8 cellular contexts compared by ENCODE assay signal in the genomic region with DNA sequence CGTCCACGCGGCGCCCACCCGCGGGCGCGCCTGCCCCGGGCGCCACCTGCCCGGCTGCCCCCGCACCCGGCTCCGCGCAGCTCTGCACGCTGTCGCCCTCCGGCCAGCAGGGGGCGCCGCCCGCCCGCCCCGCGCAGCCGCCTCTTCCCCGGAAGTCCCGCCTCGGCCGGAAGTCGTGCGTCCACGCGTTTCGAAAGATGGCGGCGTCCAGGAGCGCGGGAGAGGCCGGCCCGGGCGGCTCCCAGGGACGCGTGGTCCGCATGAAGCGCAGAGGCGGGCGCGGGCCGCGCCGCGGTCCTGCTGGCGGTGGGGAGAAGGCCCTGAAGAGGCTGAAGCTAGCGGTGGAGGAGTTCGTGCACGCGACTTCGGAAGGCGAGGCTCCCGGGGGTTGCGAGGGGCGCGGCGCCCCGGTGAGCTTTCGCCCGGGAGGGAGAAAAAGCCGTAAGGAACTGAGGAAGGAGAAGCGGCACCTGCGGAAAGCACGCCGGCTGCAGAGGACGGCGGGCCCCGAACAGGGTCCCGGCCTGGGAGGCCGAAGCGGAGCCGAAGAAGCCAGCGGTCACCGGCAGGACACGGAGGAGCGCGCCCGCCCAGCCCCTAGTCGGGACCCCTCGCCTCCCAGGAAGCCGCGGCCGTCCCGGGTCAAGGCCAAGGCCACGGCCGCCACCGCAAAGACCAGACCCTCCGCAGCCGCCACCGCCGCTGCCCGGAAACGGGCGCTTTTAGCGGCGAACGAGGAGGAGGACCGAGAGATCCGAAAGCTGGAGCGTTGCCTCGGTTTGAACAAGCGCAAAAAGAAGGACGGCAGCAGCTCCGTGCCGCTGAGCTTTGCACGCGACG. TPM values are rescaled to one million over a fixed set of nuclear protein-coding genes. Genes with fewer than 3 reads are reported as not detected.
A peak's percentile ranks its signal among the peaks of the same experiment; 100 is the strongest.
DNase-seq lines count a peak whose midpoint lies in the region; ATAC-seq and TF ChIP-seq lines count a peak whose summit lies in the region.

A gene with protein sequence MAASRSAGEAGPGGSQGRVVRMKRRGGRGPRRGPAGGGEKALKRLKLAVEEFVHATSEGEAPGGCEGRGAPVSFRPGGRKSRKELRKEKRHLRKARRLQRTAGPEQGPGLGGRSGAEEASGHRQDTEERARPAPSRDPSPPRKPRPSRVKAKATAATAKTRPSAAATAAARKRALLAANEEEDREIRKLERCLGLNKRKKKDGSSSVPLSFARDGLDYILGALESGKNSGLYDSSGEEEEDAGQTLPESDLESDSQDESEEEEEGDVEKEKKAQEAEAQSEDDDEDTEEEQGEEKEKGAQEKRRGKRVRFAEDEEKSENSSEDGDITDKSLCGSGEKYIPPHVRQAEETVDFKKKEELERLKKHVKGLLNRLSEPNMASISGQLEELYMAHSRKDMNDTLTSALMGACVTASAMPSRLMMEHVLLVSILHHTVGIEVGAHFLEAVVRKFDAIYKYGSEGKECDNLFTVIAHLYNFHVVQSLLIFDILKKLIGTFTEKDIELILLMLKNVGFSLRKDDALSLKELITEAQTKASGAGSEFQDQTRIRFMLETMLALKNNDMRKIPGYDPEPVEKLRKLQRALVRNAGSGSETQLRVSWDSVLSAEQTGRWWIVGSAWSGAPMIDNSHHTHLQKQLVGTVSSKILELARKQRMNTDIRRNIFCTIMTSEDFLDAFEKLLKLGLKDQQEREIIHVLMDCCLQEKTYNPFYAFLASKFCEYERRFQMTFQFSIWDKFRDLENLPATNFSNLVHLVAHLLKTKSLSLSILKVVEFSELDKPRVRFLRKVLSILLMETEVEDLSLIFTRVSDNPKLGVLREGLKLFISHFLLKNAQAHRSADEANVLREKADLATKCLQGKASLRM (plus strand): TSS at position 172 of the 840 bp plus-strand sequence. CDS start 26 bp downstream, at position 198.

- H3K36me3 Mint-ChIP-seq in CD4-positive, CD25-positive, alpha-beta regulatory T cell: peaks cover 12% of the 10 kb centered on the region

- peaks cover 0 to 2% (median 0%) of the 10 kb centered on the region in 7 donors for H3K9me3 Mint-ChIP-seq in CD4-positive, CD25-positive, alpha-beta regulatory T cell

- peaks cover 25% of the 10 kb centered on the region for H3K4me1 ChIP-seq in CD4-positive, CD25-positive, alpha-beta regulatory T cell (ENCODE audit: control insufficient read depth, insufficient read depth, low read length, poor library complexity, severe bottlenecking)
- peaks cover 13 to 19% of the 10 kb centered on the region in 2 donors for H3K4me1 ChIP-seq in duodenal mucosa (ENCODE audit: control insufficient read depth in 1 of 2, insufficient read depth in 2 of 2, low read length in 2 of 2)
- peaks cover 14% of the 10 kb centered on the region in 2 donors for H3K4me1 ChIP-seq in lung (ENCODE audit: control insufficient read depth in 2 of 2, insufficient read depth in 2 of 2, low read length in 2 of 2)

- H3K27me3 Mint-ChIP-seq in CD4-positive, CD25-positive, alpha-beta regulatory T cell: peaks cover 24% of the 10 kb centered on the region

- H3K4me3 Mint-ChIP-seq in CD4-positive, CD25-positive, alpha-beta regulatory T cell: peak within 1 kb of the TSS; percentile 97 to 100 (median 98)

- H3K36me3 ChIP-seq in CD4-positive, CD25-positive, alpha-beta regulatory T cell (ENCODE audit: control insufficient read depth, insufficient read depth, low read length): peaks cover 24% of the 10 kb centered on the region
- H3K36me3 ChIP-seq in duodenal mucosa (ENCODE audit: control insufficient read depth in 1 of 2, insufficient read depth in 2 of 2, low read length in 2 of 2): peaks cover 17 to 27% of the 10 kb centered on the region in 2 donors
- H3K36me3 ChIP-seq in lung (ENCODE audit: control insufficient read depth in 2 of 2, insufficient read depth in 2 of 2, low read length in 2 of 2): peaks cover 14 to 15% of the 10 kb centered on the region in 2 donors

- H3K4me1 Mint-ChIP-seq in CD4-positive, CD25-positive, alpha-beta regulatory T cell: peaks cover 0 to 34% (median 24%) of the 10 kb centered on the region in 4 donors

- peak within 1 kb of the TSS; percentile 41 for H3K27ac ChIP-seq in CD4-positive, CD25-positive, alpha-beta regulatory T cell (ENCODE audit: insufficient read depth, low read length, poor library complexity, severe bottlenecking)
- H3K27ac ChIP-seq in duodenal mucosa (ENCODE audit: low read depth, low read length): no peak within 1 kb of the TSS
- H3K27ac ChIP-seq in lung (ENCODE audit: low read depth in 1 of 2, low read length in 1 of 2): peak within 1 kb of the TSS; percentile 52 to 64

- WGBS in lung, 2 donors: 0% methylated on average over 96 to 115 of the region's 115 CpGs

- H3K27me3 ChIP-seq in CD4-positive, CD25-positive, alpha-beta regulatory T cell (ENCODE audit: control insufficient read depth, insufficient read depth, low read length): no peaks in the 10 kb centered on the region
- H3K27me3 ChIP-seq in duodenal mucosa (ENCODE audit: control insufficient read depth in 1 of 2, insufficient read depth in 2 of 2, low read length in 2 of 2) (peaks cover 1% of the 10 kb centered on the region in 2 donors), lung (ENCODE audit: control insufficient read depth, insufficient read depth) (no peaks in the 10 kb centered on the region)

- H3K27ac Mint-ChIP-seq in CD4-positive, CD25-positive, alpha-beta regulatory T cell: peak within 1 kb of the TSS; percentile 69 to 97 (median 93)

- H3K9me3 ChIP-seq in CD4-positive, CD25-positive, alpha-beta regulatory T cell (ENCODE audit: control insufficient read depth in 2 of 2, low read length in 2 of 2): no peaks in the 10 kb centered on the region
- H3K9me3 ChIP-seq in duodenal mucosa (ENCODE audit: control insufficient read depth in 1 of 2, low read length in 2 of 2) (no peaks in the 10 kb centered on the region), lung (ENCODE audit: control insufficient read depth in 2 of 2, insufficient read depth in 1 of 2, low read length in 1 of 2) (no peaks in the 10 kb centered on the region)

- peak; percentile 87 to 90 (median 89) for DNase-seq in CD4-positive, CD25-positive, alpha-beta regulatory T cell
- DNase-seq in GM19240 (ENCODE audit: insufficient read length, low spot score): peak; percentile 94
- peak; percentile 95 for DNase-seq in NCI-H69 (lab: John Stamatoyannopoulos, UW)
- peak; percentile 87 to 88 for DNase-seq in activated CD4-positive, alpha-beta T cell treated with anti-CD3 and anti-CD28 coated beads, Interleukin-2, amount 50 U/mL, for 4 hours
- DNase-seq in lung (ENCODE audit: low spot score): peak; percentile 90
- DNase-seq in stimulated activated CD4-positive, alpha-beta T cell treated with anti-CD3 and anti-CD28 coated beads, TNF-alpha, amount 100 ng/mL, for 24 hours (ENCODE audit: low read depth in 3 of 3): peak; percentile 86 to 88 (median 86)

- peak; percentile 80 for TF ChIP-seq CTCF in lung (IDR thresholded peaks at IDR 0.05; ENCODE audit: control extremely low read depth, extremely low read depth)

- ATAC-seq in CD4-positive, CD25-positive, alpha-beta regulatory T cell (ENCODE audit: low read depth in 2 of 2): peak; percentile 94 to 96
- ATAC-seq in HG03442 (IDR thresholded peaks at IDR 0.05; ENCODE audit: unreplicated experiment) (peak; percentile 89), lung (ENCODE audit: insufficient read depth, low FRiP score) (peak; percentile 99)

- H3K9ac ChIP-seq in duodenal mucosa (ENCODE audit: low read depth in 1 of 2, low read length in 2 of 2): peak within 1 kb of the TSS; percentile 54 to 81

- peak within 1 kb of the TSS; percentile 90 for H3K4me3 ChIP-seq in CD4-positive, CD25-positive, alpha-beta regulatory T cell (ENCODE audit: low read depth, low read length)
- H3K4me3 ChIP-seq in duodenal mucosa (ENCODE audit: low read depth in 1 of 2, low read length in 2 of 2): peak within 1 kb of the TSS; percentile 91 to 93
- H3K4me3 ChIP-seq in lung: peak within 1 kb of the TSS; percentile 99

RNA-seq across cellular contexts. Expression of the gene that starts here (rescaled TPM):
- 34.9 TPM for total RNA-seq in CD4-positive, CD25-positive, alpha-beta regulatory T cell
- 1 to 10 TPM; 1.6 to 4.1 (median 3.4) TPM for polyA plus RNA-seq in CD4-positive, CD25-positive, alpha-beta regulatory T cell
- total RNA-seq in lung: 10 to 100 TPM; 21.3 to 33.6 TPM
- 10 to 100 TPM in 1 of 2 donors, 1 to 10 TPM in 1; 8.3 to 12.4 TPM for polyA plus RNA-seq in lung
